Comparison of ENCODE assay signal across 8 cellular contexts in the genomic region with DNA sequence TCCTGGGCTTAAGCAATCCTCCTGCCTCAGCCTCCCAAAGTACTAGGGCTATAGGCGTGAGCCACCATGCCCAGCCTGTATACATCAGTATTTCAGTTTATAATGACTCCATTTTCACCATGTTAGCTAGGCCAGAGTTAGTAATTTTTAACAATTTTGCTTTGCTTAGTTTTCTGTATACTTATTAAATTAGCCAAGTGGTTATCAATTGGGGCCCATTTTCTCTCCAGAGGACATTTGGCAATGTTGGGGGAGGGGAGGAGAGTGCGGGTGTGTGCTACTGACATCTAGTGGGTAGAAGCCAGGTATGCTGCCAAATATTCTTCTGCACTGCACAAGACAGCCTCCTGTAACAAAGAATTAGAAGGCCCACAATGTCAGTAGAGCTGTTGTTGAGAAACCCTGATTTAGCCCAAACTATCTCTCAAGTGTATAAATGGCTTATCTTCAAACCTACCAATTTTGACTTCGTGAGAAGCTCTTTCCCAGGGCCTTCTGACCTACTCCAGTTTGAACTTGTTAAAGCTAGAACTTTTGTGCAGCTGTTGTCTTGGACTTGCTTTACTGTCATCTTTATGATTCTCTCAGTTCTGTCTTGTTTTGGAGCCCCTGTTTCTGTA. TPM values are rescaled to one million over a fixed set of nuclear protein-coding genes. Genes with fewer than 3 reads are reported as not detected.
DNase-seq lines count a peak whose midpoint lies in the region; ATAC-seq and TF ChIP-seq lines count a peak whose summit lies in the region.

No MANE protein-coding gene starts in this region.

- peaks cover 36% of the 10 kb centered on the region for H3K4me1 Mint-ChIP-seq in Caco-2 (ENCODE audit: low read depth, unreplicated experiment)
- H3K4me1 Mint-ChIP-seq in osteocyte (ENCODE audit: unreplicated experiment): peaks cover 50% of the 10 kb centered on the region

- WGBS in upper lobe of left lung, 2 donors: 45 to 51% methylated on average over 3 of the region's 3 CpGs

- peaks cover 4% of the 10 kb centered on the region for H4K20me1 ChIP-seq in fibroblast of lung (ENCODE audit: control insufficient read depth, extremely low read depth, insufficient read depth, low read length)

- intact Hi-C loops in Caco-2 (cut with micrococcal nuclease; ENCODE audit: unreplicated experiment): loop anchor here (1.0 to 2.0 kb wide), 4 partner anchors 8 to 60 kb away; no protein-coding TSS in a partner anchor

- H3K4me3 Mint-ChIP-seq in Caco-2 (ENCODE audit: unreplicated experiment) (no peak overlapping the region), osteocyte (ENCODE audit: unreplicated experiment) (no peak overlapping the region)

- peaks cover 96% of the 10 kb centered on the region for H3K79me2 ChIP-seq in fibroblast of lung (ENCODE audit: control insufficient read depth, insufficient read depth, low read length)

- H3K36me3 Mint-ChIP-seq in Caco-2 (ENCODE audit: insufficient read depth, unreplicated experiment) (peaks cover 7% of the 10 kb centered on the region), osteocyte (ENCODE audit: unreplicated experiment) (no peaks in the 10 kb centered on the region)

- BruUV-seq in Caco-2 (replicated peaks; lab: Mats Ljungman, UMichigan): no TSS peak

- H3K27me3 ChIP-seq in Caco-2 (replicated peaks; ENCODE audit: control insufficient read depth, insufficient read depth, low read length) (no peaks in the 10 kb centered on the region), fibroblast of lung (ENCODE audit: control insufficient read depth, insufficient read depth, low read length) (no peaks in the 10 kb centered on the region), upper lobe of left lung (no peaks in the 10 kb centered on the region)

- H3K27ac Mint-ChIP-seq in Caco-2 (ENCODE audit: unreplicated experiment): no peak overlapping the region
- peak overlapping the region; percentile 59 for H3K27ac Mint-ChIP-seq in osteocyte (ENCODE audit: unreplicated experiment)

- no peak overlapping the region for H3K9ac ChIP-seq in fibroblast of lung (ENCODE audit: insufficient read depth, low read length)

- H3K27ac ChIP-seq in fibroblast of lung (ENCODE audit: insufficient read depth, low read length) (no peak overlapping the region), upper lobe of left lung (peak overlapping the region in 2 of 4 donors; percentile 17 to 24)

- H3K4me3 ChIP-seq in Caco-2 (ENCODE audit: low read depth, low read length) (no peak overlapping the region), fibroblast of lung (replicated peaks in 1 of 4; ENCODE audit: control extremely low read depth in 1 of 4, insufficient read depth in 1 of 4, low read depth in 3 of 4, low read length in 4 of 4) (no peak overlapping the region), upper lobe of left lung (no peak overlapping the region)

- TF ChIP-seq CTCF in Caco-2 (IDR thresholded peaks at IDR 0.05; ENCODE audit: insufficient read depth in 1 of 2, low read depth in 1 of 2, low read length in 1 of 2, severe bottlenecking in 1 of 2, unreplicated experiment in 1 of 2): peak; percentile 78 to 93
- TF ChIP-seq CTCF in fibroblast of lung (conservative IDR thresholded peaks at IDR 0.05 in 1 of 2, IDR thresholded peaks at IDR 0.05 in 1 of 2; ENCODE audit: low read depth in 1 of 2, low read length in 2 of 2): peak; percentile 55 to 73
- TF ChIP-seq CTCF in osteocyte (IDR thresholded peaks at IDR 0.05): peak; percentile 64
- TF ChIP-seq CTCF in upper lobe of left lung (IDR thresholded peaks at IDR 0.05): peak in 5 of 6 experiments; percentile 48 to 53 (median 49)

- CTCF ChIA-PET in Caco-2 (lab: Charles Lee): interaction anchor here (0.7 to 1.5 kb wide), 5 partner anchors 8 to 278 kb away, joined by 3 to 7 read pairs (median 6); no protein-coding TSS in a partner anchor

- DNase-seq in Caco-2: peak; percentile 70 to 81
- peak; percentile 55 for DNase-seq in NOMO-1 treated with DMSO at 0.1 percent for 48 hours (lab: John Stamatoyannopoulos, UW; ENCODE audit: unreplicated experiment)
- peak; percentile 50 for DNase-seq in activated T-cell treated with anti-CD3 and anti-CD28 coated beads for 24 hours (ENCODE audit: low read depth)
- DNase-seq in fibroblast of lung (ENCODE audit: low read depth in 2 of 2): peak; percentile 60 to 79
- no peak for DNase-seq in osteocyte (ENCODE audit: extremely low spot score, unreplicated experiment)
- DNase-seq in upper lobe of left lung: peak in 1 of 2 donors; percentile 72

- no peaks in the 10 kb centered on the region for H3K9me3 Mint-ChIP-seq in Caco-2 (ENCODE audit: unreplicated experiment)
- no peaks in the 10 kb centered on the region for H3K9me3 Mint-ChIP-seq in osteocyte (ENCODE audit: unreplicated experiment)

- POLR2A ChIA-PET in Caco-2 (lab: Charles Lee): interaction anchor here (0.5 to 0.7 kb wide), 2 partner anchors 8 to 22 kb away, joined by 3 to 9 read pairs; no protein-coding TSS in a partner anchor

- TF ChIP-seq EP300 in upper lobe of left lung (IDR thresholded peaks at IDR 0.05): no peak

- no peak overlapping the region for H3K4me2 ChIP-seq in fibroblast of lung (ENCODE audit: extremely low read depth, insufficient read depth, low read length)

- ATAC-seq in GM19395 (IDR thresholded peaks at IDR 0.05; ENCODE audit: unreplicated experiment) (peak; percentile 76), HG03442 (IDR thresholded peaks at IDR 0.05; ENCODE audit: unreplicated experiment) (peak; percentile 62), upper lobe of left lung (ENCODE audit: low FRiP score in 2 of 2) (peak; percentile 81 to 82)

- TF ChIP-seq POLR2A in upper lobe of left lung (IDR thresholded peaks at IDR 0.05): no peak

- H3K9me3 ChIP-seq in Caco-2: no peaks in the 10 kb centered on the region
- H3K9me3 ChIP-seq in fibroblast of lung (ENCODE audit: control insufficient read depth, insufficient read depth, low read depth, low read length): no peaks in the 10 kb centered on the region
- no peaks in the 10 kb centered on the region for H3K9me3 ChIP-seq in upper lobe of left lung

- H3K4me1 ChIP-seq in Caco-2: peaks cover 36% of the 10 kb centered on the region
- peaks cover 2% of the 10 kb centered on the region for H3K4me1 ChIP-seq in fibroblast of lung (ENCODE audit: control insufficient read depth, extremely low read depth, insufficient read depth, low read length)
- peaks cover 45 to 88% (median 70%) of the 10 kb centered on the region in 4 donors for H3K4me1 ChIP-seq in upper lobe of left lung

- H3K27me3 Mint-ChIP-seq in Caco-2 (ENCODE audit: insufficient read depth, unreplicated experiment) (no peaks in the 10 kb centered on the region), osteocyte (ENCODE audit: unreplicated experiment) (no peaks in the 10 kb centered on the region)

- H3K36me3 ChIP-seq in Caco-2 (ENCODE audit: control insufficient read depth, insufficient read depth, low read length) (no peaks in the 10 kb centered on the region), fibroblast of lung (ENCODE audit: control insufficient read depth, insufficient read depth, low read length) (no peaks in the 10 kb centered on the region), upper lobe of left lung (no peaks in the 10 kb centered on the region)

- H2AFZ ChIP-seq in fibroblast of lung (ENCODE audit: low read length): no peak overlapping the region

RNA-seq across cellular contexts. Expression of gene USP47, which starts 7.5 kb away (rescaled TPM):
- total RNA-seq in Caco-2 (2022) (50.4 and 52.8 TPM in 2 replicates), fibroblast of lung (97.8 and 162 TPM in 2 replicates), osteocyte (45.2 and 46.1 TPM in 2 replicates), upper lobe of left lung (100 to 1,000 TPM in 2 of 6 donors, 10 to 100 TPM in 4; 32.4 to 132 (median 79.0) TPM)
- 26.2 and 40.3 TPM in 2 replicates for polyA plus RNA-seq in fibroblast of lung
- 31.7 and 42.0 TPM in 2 replicates for polyA plus RNA-seq in fibroblast of lung (2012)
- 8.6 and 10.3 TPM in 2 replicates for polyA minus RNA-seq in fibroblast of lung (ENCODE audit: low replicate concordance)
